ENCODE assay signal across 1 cellular context in the genomic region with DNA sequence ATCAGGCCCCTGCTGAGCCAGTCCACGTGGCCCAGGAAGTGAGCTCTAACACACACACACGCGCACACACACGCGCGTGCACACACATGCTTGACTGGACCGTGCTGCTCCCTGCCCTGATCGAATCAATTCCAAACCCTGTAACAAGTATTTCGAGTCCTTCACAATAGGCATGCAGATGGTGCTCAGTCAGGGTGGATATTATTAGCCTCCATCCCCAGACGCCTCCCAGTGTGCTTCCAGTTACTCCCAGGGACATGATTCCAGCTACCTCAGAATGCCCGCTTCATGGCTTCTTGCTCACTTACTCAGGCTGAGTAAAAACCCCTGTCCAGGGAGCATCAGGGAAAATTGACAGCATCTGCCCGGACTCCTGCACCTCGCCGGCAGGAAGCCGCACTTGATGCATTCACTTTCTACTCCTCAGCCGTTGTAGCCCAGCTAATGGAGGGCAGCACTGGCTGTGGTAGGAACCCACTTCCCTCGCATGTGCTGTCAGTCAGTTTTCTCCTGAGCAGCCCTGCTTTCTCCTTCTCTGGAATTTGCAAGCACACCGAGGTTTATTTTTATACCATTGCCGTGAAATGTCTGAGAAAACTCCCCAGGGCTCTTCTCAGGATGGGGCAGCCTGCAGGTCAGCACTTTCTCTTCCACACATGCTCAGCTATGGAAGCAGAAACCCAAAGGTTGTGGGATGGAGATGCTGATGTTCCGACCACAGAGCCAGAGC.
TF ChIP-seq lines count a peak whose summit lies in the region.

No MANE protein-coding gene starts in this region.

TF ChIP-seq in HepG2, 621 proteins besides CTCF, POLR2A, EP300 and RAD21:
- TF ChIP-seq GABPA (IDR thresholded peaks at IDR 0.05; ENCODE audit: low read depth, low read length) (0 out of 2 replicates have a peak, but pooled peaks have one; percentile 11), GABPA (CRISPR knock-in tag; IDR thresholded peaks at IDR 0.05; ENCODE audit: low read depth) (no peak), SIN3B (IDR thresholded peaks at IDR 0.05; ENCODE audit: low read length) (no peak)
- TF ChIP-seq, protein P1, sequence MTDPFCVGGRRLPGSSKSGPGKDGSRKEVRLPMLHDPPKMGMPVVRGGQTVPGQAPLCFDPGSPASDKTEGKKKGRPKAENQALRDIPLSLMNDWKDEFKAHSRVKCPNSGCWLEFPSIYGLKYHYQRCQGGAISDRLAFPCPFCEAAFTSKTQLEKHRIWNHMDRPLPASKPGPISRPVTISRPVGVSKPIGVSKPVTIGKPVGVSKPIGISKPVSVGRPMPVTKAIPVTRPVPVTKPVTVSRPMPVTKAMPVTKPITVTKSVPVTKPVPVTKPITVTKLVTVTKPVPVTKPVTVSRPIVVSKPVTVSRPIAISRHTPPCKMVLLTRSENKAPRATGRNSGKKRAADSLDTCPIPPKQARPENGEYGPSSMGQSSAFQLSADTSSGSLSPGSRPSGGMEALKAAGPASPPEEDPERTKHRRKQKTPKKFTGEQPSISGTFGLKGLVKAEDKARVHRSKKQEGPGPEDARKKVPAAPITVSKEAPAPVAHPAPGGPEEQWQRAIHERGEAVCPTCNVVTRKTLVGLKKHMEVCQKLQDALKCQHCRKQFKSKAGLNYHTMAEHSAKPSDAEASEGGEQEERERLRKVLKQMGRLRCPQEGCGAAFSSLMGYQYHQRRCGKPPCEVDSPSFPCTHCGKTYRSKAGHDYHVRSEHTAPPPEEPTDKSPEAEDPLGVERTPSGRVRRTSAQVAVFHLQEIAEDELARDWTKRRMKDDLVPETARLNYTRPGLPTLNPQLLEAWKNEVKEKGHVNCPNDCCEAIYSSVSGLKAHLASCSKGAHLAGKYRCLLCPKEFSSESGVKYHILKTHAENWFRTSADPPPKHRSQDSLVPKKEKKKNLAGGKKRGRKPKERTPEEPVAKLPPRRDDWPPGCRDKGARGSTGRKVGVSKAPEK (CRISPR knock-in tag; IDR thresholded peaks at IDR 0.05; ENCODE audit: borderline replicate concordance): no peak
TF ChIP-seq in HepG2: peak in this region for 1.
